ENCODE assay signal across 24 cellular contexts in genomic region chr2:96197541-96198255, GRCh38. TPM values are rescaled to one million over a fixed set of nuclear protein-coding genes. Genes with fewer than 3 reads are reported as not detected.
DNase-seq lines count a peak whose midpoint lies in the region; ATAC-seq and TF ChIP-seq lines count a peak whose summit lies in the region.
"Had no signal": no experiment of that assay in that cellular context is flagged by ENCODE, and none has a peak within 500 bp of the region (broad histone marks: within the 10 kb centered on the region; RNA-seq: fewer than 3 reads in every experiment).

No MANE protein-coding gene starts in this region.

- DNase-seq in ELR (ENCODE audit: low read depth) (peak; percentile 68), HS-5 (ENCODE audit: low read depth) (peak; percentile 44), brain microvascular endothelial cell (peak; percentile 62), mucosa of descending colon (no peak)
- DNase-seq in activated CD4-positive, alpha-beta memory T cell treated with anti-CD3 and anti-CD28 coated beads for 36 hours: no peak
- no peak for DNase-seq in activated T-helper 1 cell treated with anti-CD3 and anti-CD28 coated beads, Interleukin-12 subunit alpha, Interleukin-12 subunit beta, Interleukin-2, Interleukin-4 antibody, amounts not matched to agents 30 ng/mL and 10 ng/mL and 1 ng/mL, durations not matched to agents 14 hours and 24 hours and 36 hours (ENCODE audit: low spot score)
- DNase-seq: activated CD4-positive, alpha-beta memory T cell treated with anti-CD3 and anti-CD28 coated beads, Interleukin-2, amount 10 ng/mL, durations not matched to agents 7 days and 5 days; activated naive CD4-positive, alpha-beta T cell treated with anti-CD3 and anti-CD28 coated beads, Interleukin-2, amount 10 ng/mL, durations not matched to agents 7 days and 5 days; aorta; CD8-positive, alpha-beta T cell; erythroblast; islet precursor cell; lower lobe of right lung; NCI-H146; NCI-H524; stimulated activated naive CD8-positive, alpha-beta T cell treated with anti-CD3 and anti-CD28 coated beads, Interleukin-15, amount 100 ng/mL, for 72 hours; tibial artery had no signal

- ATAC-seq in mucosa of descending colon (peak; percentile 74), GM18498 (IDR thresholded peaks at IDR 0.05; ENCODE audit: unreplicated experiment) (no peak)
- ATAC-seq: CD8-positive, alpha-beta T cell; gastroesophageal sphincter; GM12878; lower lobe of right lung; SK-N-SH treated with all-trans-retinoic acid at 6 μM for 48 hours; stimulated activated naive CD8-positive, alpha-beta T cell treated with anti-CD3 and anti-CD28 coated beads, Interleukin-15, amount 100 ng/mL, for 72 hours had no signal

- no peak overlapping the region for H3K27ac Mint-ChIP-seq in activated CD4-positive, alpha-beta memory T cell treated with anti-CD3 and anti-CD28 coated beads for 36 hours
- no peak overlapping the region for H3K27ac Mint-ChIP-seq in activated T-helper 1 cell treated with anti-CD3 and anti-CD28 coated beads, Interleukin-12 subunit alpha, Interleukin-12 subunit beta, Interleukin-2, Interleukin-4 antibody, amounts not matched to agents 30 ng/mL and 10 ng/mL and 1 ng/mL, durations not matched to agents 14 hours and 24 hours and 36 hours
- H3K27ac Mint-ChIP-seq: activated CD4-positive, alpha-beta memory T cell treated with anti-CD3 and anti-CD28 coated beads, Interleukin-2, amount 10 ng/mL, durations not matched to agents 7 days and 5 days; activated naive CD4-positive, alpha-beta T cell treated with anti-CD3 and anti-CD28 coated beads, Interleukin-2, amount 10 ng/mL, durations not matched to agents 7 days and 5 days; stimulated activated naive CD8-positive, alpha-beta T cell treated with anti-CD3 and anti-CD28 coated beads, Interleukin-15, amount 100 ng/mL, for 72 hours; T-helper 2 cell treated with Interferon-gamma antibody and Interleukin-4, amounts not matched to agents 5 μg/mL and 100 μg/mL, for 36 hours had no signal

- peak overlapping the region; percentile 5 for H3K27ac ChIP-seq in brain microvascular endothelial cell
- H3K27ac ChIP-seq: gastroesophageal sphincter, lower lobe of right lung, tibial artery had no signal

- CTCF ChIA-PET in activated CD4-positive, alpha-beta memory T cell treated with anti-CD3 and anti-CD28 coated beads for 36 hours (lab: Charles Lee): no interaction called here

- H3K9me3 Mint-ChIP-seq in activated CD4-positive, alpha-beta memory T cell treated with anti-CD3 and anti-CD28 coated beads for 36 hours: no peaks in the 10 kb centered on the region
- no peaks in the 10 kb centered on the region for H3K9me3 Mint-ChIP-seq in activated T-helper 1 cell treated with anti-CD3 and anti-CD28 coated beads, Interleukin-12 subunit alpha, Interleukin-12 subunit beta, Interleukin-2, Interleukin-4 antibody, amounts not matched to agents 30 ng/mL and 10 ng/mL and 1 ng/mL, durations not matched to agents 14 hours and 24 hours and 36 hours
- H3K9me3 Mint-ChIP-seq: activated CD4-positive, alpha-beta memory T cell treated with anti-CD3 and anti-CD28 coated beads, Interleukin-2, amount 10 ng/mL, durations not matched to agents 7 days and 5 days; activated naive CD4-positive, alpha-beta T cell treated with anti-CD3 and anti-CD28 coated beads, Interleukin-2, amount 10 ng/mL, durations not matched to agents 7 days and 5 days; CD8-positive, alpha-beta T cell; stimulated activated naive CD8-positive, alpha-beta T cell treated with anti-CD3 and anti-CD28 coated beads, Interleukin-15, amount 100 ng/mL, for 72 hours; T-helper 2 cell treated with Interferon-gamma antibody and Interleukin-4, amounts not matched to agents 5 μg/mL and 100 μg/mL, for 36 hours had no signal

- H3K9me3 ChIP-seq in mucosa of descending colon: no peaks in the 10 kb centered on the region
- H3K9me3 ChIP-seq: gastroesophageal sphincter, lower lobe of right lung, tibial artery had no signal

- no peak for TF ChIP-seq CTCF in brain microvascular endothelial cell (IDR thresholded peaks at IDR 0.05; ENCODE audit: low read depth, low read length, missing control alignments)
- TF ChIP-seq CTCF in mucosa of descending colon (IDR thresholded peaks at IDR 0.05): no peak

- POLR2A ChIA-PET in activated CD4-positive, alpha-beta memory T cell treated with anti-CD3 and anti-CD28 coated beads for 36 hours (lab: Charles Lee): no interaction called here

- no peaks in the 10 kb centered on the region for H3K27me3 ChIP-seq in brain microvascular endothelial cell (replicated peaks)
- H3K27me3 ChIP-seq: gastroesophageal sphincter, tibial artery had no signal

- intact Hi-C loops in mucosa of descending colon (cut with DNase I, micrococcal nuclease): no loop called here
- intact Hi-C loops in activated CD4-positive, alpha-beta memory T cell treated with anti-CD3 and anti-CD28 coated beads for 36 hours (cut with micrococcal nuclease): no loop called here
- intact Hi-C loops in activated T-helper 1 cell treated with anti-CD3 and anti-CD28 coated beads, Interleukin-12 subunit alpha, Interleukin-12 subunit beta, Interleukin-2, Interleukin-4 antibody, amounts not matched to agents 30 ng/mL and 10 ng/mL and 1 ng/mL, durations not matched to agents 14 hours and 24 hours and 36 hours (cut with micrococcal nuclease): no loop called here

- H3K4me1 Mint-ChIP-seq in activated CD4-positive, alpha-beta memory T cell treated with anti-CD3 and anti-CD28 coated beads for 36 hours (ENCODE audit: low read depth): peaks cover 43% of the 10 kb centered on the region
- H3K4me1 Mint-ChIP-seq in activated T-helper 1 cell treated with anti-CD3 and anti-CD28 coated beads, Interleukin-12 subunit alpha, Interleukin-12 subunit beta, Interleukin-2, Interleukin-4 antibody, amounts not matched to agents 30 ng/mL and 10 ng/mL and 1 ng/mL, durations not matched to agents 14 hours and 24 hours and 36 hours (ENCODE audit: low read depth): peaks cover 42% of the 10 kb centered on the region

- H3K36me3 Mint-ChIP-seq in activated CD4-positive, alpha-beta memory T cell treated with anti-CD3 and anti-CD28 coated beads for 36 hours: peaks cover 36% of the 10 kb centered on the region
- peaks cover 25% of the 10 kb centered on the region for H3K36me3 Mint-ChIP-seq in activated T-helper 1 cell treated with anti-CD3 and anti-CD28 coated beads, Interleukin-12 subunit alpha, Interleukin-12 subunit beta, Interleukin-2, Interleukin-4 antibody, amounts not matched to agents 30 ng/mL and 10 ng/mL and 1 ng/mL, durations not matched to agents 14 hours and 24 hours and 36 hours (ENCODE audit: low read depth)

- H3K27me3 Mint-ChIP-seq in activated CD4-positive, alpha-beta memory T cell treated with anti-CD3 and anti-CD28 coated beads for 36 hours: no peaks in the 10 kb centered on the region
- no peaks in the 10 kb centered on the region for H3K27me3 Mint-ChIP-seq in activated T-helper 1 cell treated with anti-CD3 and anti-CD28 coated beads, Interleukin-12 subunit alpha, Interleukin-12 subunit beta, Interleukin-2, Interleukin-4 antibody, amounts not matched to agents 30 ng/mL and 10 ng/mL and 1 ng/mL, durations not matched to agents 14 hours and 24 hours and 36 hours (ENCODE audit: insufficient read depth)
- H3K27me3 Mint-ChIP-seq: activated CD4-positive, alpha-beta memory T cell treated with anti-CD3 and anti-CD28 coated beads, Interleukin-2, amount 10 ng/mL, durations not matched to agents 7 days and 5 days; activated naive CD4-positive, alpha-beta T cell treated with anti-CD3 and anti-CD28 coated beads, Interleukin-2, amount 10 ng/mL, durations not matched to agents 7 days and 5 days; stimulated activated naive CD8-positive, alpha-beta T cell treated with anti-CD3 and anti-CD28 coated beads, Interleukin-15, amount 100 ng/mL, for 72 hours had no signal

- no peak overlapping the region for H3K4me3 Mint-ChIP-seq in activated CD4-positive, alpha-beta memory T cell treated with anti-CD3 and anti-CD28 coated beads for 36 hours
- no peak overlapping the region for H3K4me3 Mint-ChIP-seq in activated T-helper 1 cell treated with anti-CD3 and anti-CD28 coated beads, Interleukin-12 subunit alpha, Interleukin-12 subunit beta, Interleukin-2, Interleukin-4 antibody, amounts not matched to agents 30 ng/mL and 10 ng/mL and 1 ng/mL, durations not matched to agents 14 hours and 24 hours and 36 hours
- H3K4me3 Mint-ChIP-seq: activated CD4-positive, alpha-beta memory T cell treated with anti-CD3 and anti-CD28 coated beads, Interleukin-2, amount 10 ng/mL, durations not matched to agents 7 days and 5 days; activated naive CD4-positive, alpha-beta T cell treated with anti-CD3 and anti-CD28 coated beads, Interleukin-2, amount 10 ng/mL, durations not matched to agents 7 days and 5 days; CD8-positive, alpha-beta T cell; stimulated activated naive CD8-positive, alpha-beta T cell treated with anti-CD3 and anti-CD28 coated beads, Interleukin-15, amount 100 ng/mL, for 72 hours; T-helper 2 cell treated with Interferon-gamma antibody and Interleukin-4, amounts not matched to agents 5 μg/mL and 100 μg/mL, for 36 hours had no signal

- peaks cover 21% of the 10 kb centered on the region for H3K36me3 ChIP-seq in brain microvascular endothelial cell (replicated peaks)
- peaks cover 8% of the 10 kb centered on the region for H3K36me3 ChIP-seq in mucosa of descending colon (ENCODE audit: low read depth)

- peaks cover 27% of the 10 kb centered on the region for H3K4me1 ChIP-seq in mucosa of descending colon (ENCODE audit: low read depth)

- in situ Hi-C loops in brain microvascular endothelial cell (cut with HindIII; ENCODE audit: low pct_ligation_motif_present, low sequenced_read_pairs): no loop called here

- H3K4me3 ChIP-seq in brain microvascular endothelial cell (ENCODE audit: low read depth, low read length): no peak overlapping the region
- H3K4me3 ChIP-seq in mucosa of descending colon: no peak overlapping the region
- H3K4me3 ChIP-seq: gastroesophageal sphincter, GM12878, lower lobe of right lung, tibial artery had no signal

RNA-seq across cellular contexts. Expression of gene STARD7, which starts 10.9 kb away (rescaled TPM):
- total RNA-seq in mucosa of descending colon: 100 to 1,000 TPM; 118 to 123 (median 122) TPM
- total RNA-seq in activated CD4-positive, alpha-beta memory T cell treated with anti-CD3 and anti-CD28 coated beads for 36 hours: 100 to 1,000 TPM; 173 to 181 TPM
- 216 and 229 TPM in 2 replicates for total RNA-seq in activated T-helper 1 cell treated with anti-CD3 and anti-CD28 coated beads, Interleukin-12 subunit alpha, Interleukin-12 subunit beta, Interleukin-2, Interleukin-4 antibody, amounts not matched to agents 30 ng/mL and 10 ng/mL and 1 ng/mL, durations not matched to agents 14 hours and 24 hours and 36 hours

RNA-seq across cellular contexts. Expression of gene DUSP2, which starts 52.5 kb away (rescaled TPM):
- total RNA-seq in mucosa of descending colon: 1 to 10 TPM; 1.5 to 2.3 (median 1.6) TPM
- 100 to 1,000 TPM; 522 to 539 TPM for total RNA-seq in activated CD4-positive, alpha-beta memory T cell treated with anti-CD3 and anti-CD28 coated beads for 36 hours
- total RNA-seq in activated T-helper 1 cell treated with anti-CD3 and anti-CD28 coated beads, Interleukin-12 subunit alpha, Interleukin-12 subunit beta, Interleukin-2, Interleukin-4 antibody, amounts not matched to agents 30 ng/mL and 10 ng/mL and 1 ng/mL, durations not matched to agents 14 hours and 24 hours and 36 hours: 494 and 500 TPM in 2 replicates

RNA-seq across cellular contexts. Expression of gene ASTL, which starts 59.4 kb away (rescaled TPM):
- not detected for total RNA-seq in mucosa of descending colon
- total RNA-seq in activated CD4-positive, alpha-beta memory T cell treated with anti-CD3 and anti-CD28 coated beads for 36 hours: 1 to 10 TPM; 1.8 to 2.4 TPM
- total RNA-seq in activated T-helper 1 cell treated with anti-CD3 and anti-CD28 coated beads, Interleukin-12 subunit alpha, Interleukin-12 subunit beta, Interleukin-2, Interleukin-4 antibody, amounts not matched to agents 30 ng/mL and 10 ng/mL and 1 ng/mL, durations not matched to agents 14 hours and 24 hours and 36 hours: 2.0 and 2.9 TPM in 2 replicates
- total RNA-seq: cerebellum, gastroesophageal sphincter, lower lobe of right lung, pulmonary artery endothelial cell had no signal

Comparison
In these comparisons a context has a peak if more than half of its experiments do, and no peak if none do; other contexts are left out.
1. DNase-seq: peak in ELR (single experiment), HS-5 (single experiment) and brain microvascular endothelial cell (single experiment); none in mucosa of descending colon (0 of 3), activated CD4-positive, alpha-beta memory T cell treated with anti-CD3 and anti-CD28 coated beads for 36 hours (single experiment) and activated T-helper 1 cell treated with anti-CD3 and anti-CD28 coated beads, Interleukin-12 subunit alpha, Interleukin-12 subunit beta, Interleukin-2, Interleukin-4 antibody, amounts not matched to agents 30 ng/mL and 10 ng/mL and 1 ng/mL, durations not matched to agents 14 hours and 24 hours and 36 hours (single experiment).
2. RNA of gene DUSP2, which starts 52.5 kb away (total RNA-seq): 522 to 539 TPM in activated CD4-positive, alpha-beta memory T cell treated with anti-CD3 and anti-CD28 coated beads for 36 hours and 494 to 500 TPM in activated T-helper 1 cell treated with anti-CD3 and anti-CD28 coated beads, Interleukin-12 subunit alpha, Interleukin-12 subunit beta, Interleukin-2, Interleukin-4 antibody, amounts not matched to agents 30 ng/mL and 10 ng/mL and 1 ng/mL, durations not matched to agents 14 hours and 24 hours and 36 hours; 1.5 to 2.3 TPM in mucosa of descending colon; every median in the first group is over 100 times any median in the second.